In the genomic region with DNA sequence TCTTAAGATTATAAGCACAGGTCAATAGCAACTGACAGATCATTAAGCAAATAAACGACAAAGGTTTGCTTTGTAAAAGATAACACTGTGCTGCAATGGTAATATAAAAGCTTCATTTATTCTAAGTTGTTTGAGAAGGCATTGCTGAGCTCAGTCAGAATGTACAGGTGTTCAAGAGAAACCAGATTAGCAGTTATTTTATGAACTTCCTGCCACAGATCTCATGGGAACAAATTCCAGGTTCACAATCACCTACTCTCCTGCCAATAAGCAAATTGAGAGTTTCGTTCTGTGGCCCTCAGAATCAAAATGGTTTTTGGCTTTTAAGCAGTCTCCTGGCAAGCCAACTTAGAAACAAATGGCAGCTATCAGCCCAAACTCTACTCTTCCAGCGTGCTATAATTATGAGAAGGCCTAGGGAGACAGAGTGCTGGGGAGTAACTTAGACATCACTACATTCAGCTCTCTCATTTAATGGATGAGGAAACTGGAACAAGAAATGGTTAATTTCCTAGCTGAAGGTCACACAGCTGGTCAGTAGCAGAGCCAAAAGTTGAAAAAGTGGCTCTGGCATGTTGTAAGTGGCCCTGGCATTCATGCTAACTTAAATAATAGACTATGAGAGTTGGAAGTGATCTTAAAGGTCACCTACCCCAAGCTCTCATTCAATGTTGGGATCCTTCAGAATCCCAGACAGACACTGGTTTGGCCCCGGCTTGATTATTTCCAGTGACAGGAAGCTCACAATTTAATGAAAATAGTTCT, we compare ENCODE assay signal across 15 cellular contexts.
A peak's percentile ranks its signal among the peaks of the same experiment; 100 is the strongest.
DNase-seq lines count a peak whose midpoint lies in the region; TF ChIP-seq lines count a peak whose summit lies in the region.
"Had no signal": no experiment of that assay in that cellular context is flagged by ENCODE, and none has a peak within 500 bp of the region (broad histone marks: within the 10 kb centered on the region; RNA-seq: fewer than 3 reads in every experiment).

No MANE protein-coding gene starts in this region.

- H3K9me3 ChIP-seq in left ventricle myocardium inferior (replicated peaks), result peaks cover 8% of the 10 kb centered on the region
- no peaks in the 10 kb centered on the region for H3K9me3 ChIP-seq in tibial artery

- TF ChIP-seq CTCF in left ventricle myocardium inferior (IDR thresholded peaks at IDR 0.05; ENCODE audit: borderline replicate concordance), result no peak
- no peak for TF ChIP-seq CTCF in tibial artery (IDR thresholded peaks at IDR 0.05)

- DNase-seq in NCI-H2107 treated with DMSO at 0.1 percent for 48 hours (lab: John Stamatoyannopoulos, UW; ENCODE audit: unreplicated experiment) (peak; percentile 53), NCI-H2107 (lab: John Stamatoyannopoulos, UW) (no peak), NCI-H526 treated with DMSO at 0.1 percent for 48 hours (lab: John Stamatoyannopoulos, UW) (peak; percentile 94), left ventricle myocardium inferior (no peak), tibial artery (no peak), SHP77 treated with DMSO at 0.1 percent for 48 hours (lab: John Stamatoyannopoulos, UW) (no peak), GOT3 (lab: John Stamatoyannopoulos, UW) (no peak), mucosa of gallbladder (ENCODE audit: low spot score) (no peak)
- DNase-seq: activated CD8-positive, alpha-beta T cell treated with anti-CD3 and anti-CD28 coated beads, Interleukin-2, amount 10 ng/mL, durations not matched to agents 7 days and 5 days; activated naive CD4-positive, alpha-beta T cell treated with anti-CD3 and anti-CD28 coated beads, Interleukin-2, amount 10 ng/mL, durations not matched to agents 7 days and 5 days; foreskin fibroblast; NCI-H1417; stimulated activated CD4-positive, alpha-beta T cell treated with anti-CD3 and anti-CD28 coated beads, Interleukin-4, amount 100 ng/mL, for 4 hours; T-helper 2 cell had no signal

- H3K4me3 ChIP-seq in left ventricle myocardium inferior, result peak overlapping the region; percentile 3
- no peak overlapping the region for H3K4me3 ChIP-seq in tibial artery

- peaks cover 8% of the 10 kb centered on the region for H3K36me3 ChIP-seq in left ventricle myocardium inferior
- H3K36me3 ChIP-seq in tibial artery, result no peaks in the 10 kb centered on the region

- H3K27ac ChIP-seq in left ventricle myocardium inferior (replicated peaks) (peak overlapping the region; percentile 82), tibial artery (peak overlapping the region; percentile 58 to 68)
- H3K27ac ChIP-seq: 22Rv1 had no signal

- peaks cover 62% of the 10 kb centered on the region for H3K4me1 ChIP-seq in left ventricle myocardium inferior
- H3K4me1 ChIP-seq in tibial artery, result peaks cover 0 to 43% (median 29%) of the 10 kb centered on the region in 4 donors

- intact Hi-C loops in left ventricle myocardium inferior (cut with micrococcal nuclease), result no loop called here
- intact Hi-C loops in tibial artery (cut with DNase I; ENCODE audit: low total_unique reads), result no loop called here

- H3K27me3 ChIP-seq in left ventricle myocardium inferior (ENCODE audit: low read depth) (no peaks in the 10 kb centered on the region), tibial artery (no peaks in the 10 kb centered on the region)

Comparison
In these comparisons a context has a peak if more than half of its experiments do, and no peak if none do; other contexts are left out.
1. DNase-seq: peak in NCI-H2107 treated with DMSO at 0.1 percent for 48 hours (single experiment) and NCI-H526 treated with DMSO at 0.1 percent for 48 hours (single experiment); none in NCI-H2107 (single experiment), left ventricle myocardium inferior (single experiment), tibial artery (0 of 2), SHP77 treated with DMSO at 0.1 percent for 48 hours (single experiment), GOT3 (single experiment) and mucosa of gallbladder (single experiment).